9 cellular contexts compared by ENCODE assay signal in the genomic region with DNA sequence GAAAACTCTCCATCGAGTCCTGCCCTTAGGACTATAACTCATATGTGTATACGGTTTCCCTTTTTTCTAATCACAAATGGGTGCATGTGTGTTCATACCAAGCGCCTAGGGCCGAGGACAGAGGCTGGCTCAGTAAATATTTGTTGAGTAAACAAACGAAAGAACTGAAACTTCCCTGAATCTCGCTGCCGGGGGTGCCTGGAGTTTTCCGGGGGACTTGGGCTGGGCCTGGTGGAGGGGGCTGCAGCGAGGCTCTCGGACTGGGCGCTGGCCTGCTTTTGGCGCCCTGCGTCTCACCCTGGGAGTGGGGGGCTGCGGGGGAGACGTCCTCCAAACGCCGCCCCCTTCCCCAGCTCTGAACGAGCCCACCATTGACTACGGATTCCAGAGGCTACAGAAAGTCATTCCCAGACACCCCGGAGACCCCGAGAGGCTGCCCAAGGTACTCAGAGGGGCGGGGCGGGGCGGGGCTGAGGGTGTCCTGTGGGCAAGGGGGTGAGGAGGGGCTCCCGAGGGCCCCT. TPM values are rescaled to one million over a fixed set of nuclear protein-coding genes. Genes with fewer than 3 reads are reported as not detected.
DNase-seq lines count a peak whose midpoint lies in the region; ATAC-seq, FAIRE-seq and TF ChIP-seq lines count a peak whose summit lies in the region.
"Had no signal": no experiment of that assay in that cellular context is flagged by ENCODE, and none has a peak within 500 bp of the region (broad histone marks: within the 10 kb centered on the region; RNA-seq: fewer than 3 reads in every experiment).

No MANE protein-coding gene starts in this region.

- H3K4me1 Mint-ChIP-seq in CD8-positive, alpha-beta memory T cell, result peaks cover 31 to 32% (median 32%) of the 10 kb centered on the region in 3 donors

- H3K27ac ChIP-seq in CD8-positive, alpha-beta memory T cell (ENCODE audit: low read depth, low read length), result no peak overlapping the region
- H3K27ac ChIP-seq in parathyroid adenoma, result no peak overlapping the region

- peaks cover 4% of the 10 kb centered on the region for H3K27me3 ChIP-seq in CD8-positive, alpha-beta memory T cell (ENCODE audit: insufficient read depth, low read length, poor library complexity, severe bottlenecking)
- no peaks in the 10 kb centered on the region for H3K27me3 ChIP-seq in parathyroid adenoma (ENCODE audit: control insufficient read depth, insufficient read depth, low read length)

- POLR2A ChIA-PET in CD8-positive, alpha-beta memory T cell (lab: Charles Lee), result interaction anchor here (1.3 kb wide), 1 partner anchor 10 kb away, joined by 3 read pairs; no protein-coding TSS in a partner anchor

- H3K9ac ChIP-seq in parathyroid adenoma, result no peak overlapping the region

- TF ChIP-seq CTCF in parathyroid adenoma (IDR thresholded peaks at IDR 0.05), result no peak

- H3K4me3 Mint-ChIP-seq in CD8-positive, alpha-beta memory T cell, result peak overlapping the region; percentile 73 to 88 (median 82)

- H3K9me3 Mint-ChIP-seq in CD8-positive, alpha-beta memory T cell, result no peaks in the 10 kb centered on the region

- ATAC-seq in HG03097 (IDR thresholded peaks at IDR 0.05; ENCODE audit: low FRiP score, unreplicated experiment) (no peak), GM21528 (IDR thresholded peaks at IDR 0.05; ENCODE audit: low FRiP score, unreplicated experiment) (no peak)

- H3K9me3 ChIP-seq in CD8-positive, alpha-beta memory T cell (ENCODE audit: low read length), result no peaks in the 10 kb centered on the region
- H3K9me3 ChIP-seq in parathyroid adenoma (ENCODE audit: control insufficient read depth, low read length), result no peaks in the 10 kb centered on the region

- peak overlapping the region; percentile 63 for H3K4me2 ChIP-seq in parathyroid adenoma (ENCODE audit: low read length)

- no peak overlapping the region for H2AFZ ChIP-seq in parathyroid adenoma

- H3K4me3 ChIP-seq in CD8-positive, alpha-beta memory T cell (ENCODE audit: low read length), result peak overlapping the region; percentile 18
- no peak overlapping the region for H3K4me3 ChIP-seq in parathyroid adenoma (ENCODE audit: low read depth, low read length)

- no peaks in the 10 kb centered on the region for H3K36me3 Mint-ChIP-seq in CD8-positive, alpha-beta memory T cell

- peaks cover 26% of the 10 kb centered on the region for H3K4me1 ChIP-seq in CD8-positive, alpha-beta memory T cell (ENCODE audit: insufficient read depth, low read length)
- H3K4me1 ChIP-seq in parathyroid adenoma, result peaks cover 4% of the 10 kb centered on the region

- DNase-seq in CD8-positive, alpha-beta memory T cell, result no peak
- peak; percentile 35 for DNase-seq in NCI-H345 treated with DMSO at 0.1 percent for 48 hours (lab: John Stamatoyannopoulos, UW; ENCODE audit: unreplicated experiment)
- no peak for DNase-seq in NCI-H510A (lab: John Stamatoyannopoulos, UW)
- no peak for DNase-seq in medulla oblongata (ENCODE audit: extremely low spot score)
- DNase-seq: NCI-H2029 treated with DMSO at 0.1 percent for 48 hours had no signal

- H3K27ac Mint-ChIP-seq in CD8-positive, alpha-beta memory T cell, result peak overlapping the region in 5 of 8 donors; percentile 11 to 88 (median 56)

- no peaks in the 10 kb centered on the region for H3K79me2 ChIP-seq in parathyroid adenoma

- H3K27me3 Mint-ChIP-seq in CD8-positive, alpha-beta memory T cell, result peaks cover 5 to 11% of the 10 kb centered on the region in 2 donors

- CTCF ChIA-PET in CD8-positive, alpha-beta memory T cell (lab: Charles Lee), result interaction anchor here (0.8 to 4.0 kb wide), 10 partner anchors 7 to 115 kb away, joined by 3 to 24 read pairs (median 10); no protein-coding TSS in a partner anchor

- no peaks in the 10 kb centered on the region for H3K36me3 ChIP-seq in CD8-positive, alpha-beta memory T cell (ENCODE audit: insufficient read depth, low read length)
- H3K36me3 ChIP-seq in parathyroid adenoma (ENCODE audit: control insufficient read depth, insufficient read depth, low read length), result no peaks in the 10 kb centered on the region

- FAIRE-seq in endometrium (lab: Jason Lieb, UNC), result peak; percentile 29

RNA-seq across cellular contexts. Expression of a gene that starts 49.0 kb away (rescaled TPM):
- total RNA-seq in CD8-positive, alpha-beta memory T cell, result under 1 TPM; 0.46 to 0.71 TPM
- polyA plus RNA-seq in CD8-positive, alpha-beta memory T cell, result not detected

RNA-seq across cellular contexts. Expression of a gene that starts 58.8 kb away (rescaled TPM):
- under 1 TPM; 0.66 to 0.92 TPM for total RNA-seq in CD8-positive, alpha-beta memory T cell
- polyA plus RNA-seq in CD8-positive, alpha-beta memory T cell, result 2.0 TPM
